14 cellular contexts compared by ENCODE assay signal in the genomic region with DNA sequence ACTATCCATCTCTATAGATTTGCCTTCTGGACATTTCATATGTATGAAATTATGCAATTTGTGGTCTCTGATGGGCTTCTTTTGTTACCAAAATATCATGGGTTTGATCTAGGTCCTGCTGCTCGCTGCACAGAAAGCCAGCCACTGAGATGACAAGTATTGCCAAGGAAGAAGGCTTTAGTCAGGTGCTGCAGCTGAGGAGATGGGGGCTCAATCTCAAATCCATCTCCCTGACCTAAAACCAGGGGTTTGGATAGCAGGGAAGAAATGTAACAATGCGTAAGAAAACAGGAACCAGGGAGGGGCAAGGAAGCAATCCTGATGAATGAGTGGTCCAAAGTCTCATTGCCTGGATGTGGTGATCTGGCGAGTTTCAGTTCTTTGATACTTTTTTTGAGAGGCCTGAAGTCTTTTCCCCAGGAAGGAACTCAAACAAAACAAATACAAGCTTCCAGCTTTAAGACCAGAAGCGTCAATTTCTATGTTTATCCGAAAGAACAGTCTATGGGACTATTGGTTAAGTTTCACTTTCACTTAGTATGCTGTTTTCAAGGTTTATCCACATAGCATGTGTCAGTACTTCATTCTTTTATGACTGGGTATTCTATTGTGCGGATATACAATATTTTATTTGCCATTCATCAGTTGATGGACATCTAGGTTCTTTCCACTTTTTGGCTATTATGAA. TPM values are rescaled to one million over a fixed set of nuclear protein-coding genes. Genes with fewer than 3 reads are reported as not detected.
DNase-seq lines count a peak whose midpoint lies in the region; ATAC-seq and TF ChIP-seq lines count a peak whose summit lies in the region.
"Had no signal": no experiment of that assay in that cellular context is flagged by ENCODE, and none has a peak within 500 bp of the region (broad histone marks: within the 10 kb centered on the region; RNA-seq: fewer than 3 reads in every experiment).

No MANE protein-coding gene starts in this region.

- no peak for TF ChIP-seq EP300 in upper lobe of left lung (IDR thresholded peaks at IDR 0.05)

- POLR2A ChIA-PET in activated CD8-positive, alpha-beta T cell treated with anti-CD3 and anti-CD28 coated beads for 36 hours (lab: Charles Lee), result interaction anchor here (1.1 kb wide), 1 partner anchor 111 kb away, joined by 3 read pairs; no protein-coding TSS in a partner anchor

- ATAC-seq in heart right ventricle, result peak in 1 of 8 donors; percentile 35
- ATAC-seq in left ventricle myocardium superior, result no peak
- no peak for ATAC-seq in activated CD8-positive, alpha-beta T cell treated with anti-CD3 and anti-CD28 coated beads for 36 hours
- peak in 2 of 4 donors; percentile 12 to 54 for ATAC-seq in right lobe of liver
- ATAC-seq in upper lobe of left lung (ENCODE audit: low FRiP score in 2 of 2), result no peak
- no peak for ATAC-seq in GM21737 (IDR thresholded peaks at IDR 0.05; ENCODE audit: unreplicated experiment)
- ATAC-seq: stimulated activated memory B cell treated with anti-CD40 and anti-IgM and Interleukin-4, amounts not matched to agents 10 μg/mL and 1 μg/mL and 100 μg/mL, for 72 hours had no signal

- TF ChIP-seq POLR2A in right lobe of liver (IDR thresholded peaks at IDR 0.05) (no peak), upper lobe of left lung (IDR thresholded peaks at IDR 0.05) (no peak)

- peaks cover 5% of the 10 kb centered on the region for H3K36me3 Mint-ChIP-seq in activated CD8-positive, alpha-beta T cell treated with anti-CD3 and anti-CD28 coated beads for 36 hours (ENCODE audit: low read depth)
- H3K36me3 Mint-ChIP-seq: mesothelial cell of epicardium; stimulated activated memory B cell treated with anti-CD40 and anti-IgM and Interleukin-4, amounts not matched to agents 10 μg/mL and 1 μg/mL and 100 μg/mL, for 72 hours had no signal

- H3K4me3 Mint-ChIP-seq in activated CD8-positive, alpha-beta T cell treated with anti-CD3 and anti-CD28 coated beads for 36 hours, result no peak overlapping the region
- H3K4me3 Mint-ChIP-seq: mesothelial cell of epicardium; stimulated activated memory B cell treated with anti-CD40 and anti-IgM and Interleukin-4, amounts not matched to agents 10 μg/mL and 1 μg/mL and 100 μg/mL, for 72 hours had no signal

- intact Hi-C loops in heart right ventricle (cut with DNase I) (loop anchor here in 2 of 10 donors (5.0 kb wide), 1 partner anchor 44 kb away; no protein-coding TSS in a partner anchor), left ventricle myocardium superior (cut with micrococcal nuclease) (loop anchor here (10.0 kb wide), 1 partner anchor 177 kb away; no protein-coding TSS in a partner anchor), right lobe of liver (cut with DNase I) (no loop called here)
- intact Hi-C loops in activated CD8-positive, alpha-beta T cell treated with anti-CD3 and anti-CD28 coated beads for 36 hours (cut with micrococcal nuclease), result no loop called here

- H3K4me3 ChIP-seq in heart right ventricle (peak overlapping the region in 8 of 10 donors; percentile 12 to 39 (median 21)), right lobe of liver (peak overlapping the region in 1 of 3 donors; percentile 27), upper lobe of left lung (peak overlapping the region in 3 of 4 donors; percentile 16 to 38 (median 27))

- peak overlapping the region; percentile 1 for H3K27ac Mint-ChIP-seq in activated CD8-positive, alpha-beta T cell treated with anti-CD3 and anti-CD28 coated beads for 36 hours
- H3K27ac Mint-ChIP-seq: mesothelial cell of epicardium; stimulated activated memory B cell treated with anti-CD40 and anti-IgM and Interleukin-4, amounts not matched to agents 10 μg/mL and 1 μg/mL and 100 μg/mL, for 72 hours had no signal

- peaks cover 0 to 45% (median 14%) of the 10 kb centered on the region in 9 donors for H3K4me1 ChIP-seq in heart right ventricle
- peaks cover 0 to 4% (median 0%) of the 10 kb centered on the region in 4 donors for H3K4me1 ChIP-seq in right lobe of liver
- peaks cover 14 to 29% (median 17%) of the 10 kb centered on the region in 4 donors for H3K4me1 ChIP-seq in upper lobe of left lung

- no peaks in the 10 kb centered on the region for H3K36me3 ChIP-seq in heart right ventricle
- H3K36me3 ChIP-seq in right lobe of liver, result no peaks in the 10 kb centered on the region
- H3K36me3 ChIP-seq in upper lobe of left lung, result no peaks in the 10 kb centered on the region

- 52 to 68% methylated on average over 6 of the region's 6 CpGs for WGBS in heart right ventricle, 2 donors
- 65% methylated on average over 6 of the region's 6 CpGs for WGBS in right lobe of liver (ENCODE audit: insufficient coverage, low coverage, low lambda C conversion rate, missing lambda C conversion rate)
- 44 to 47% methylated on average over 6 of the region's 6 CpGs for WGBS in upper lobe of left lung, 2 donors

- no peaks in the 10 kb centered on the region for H3K27me3 ChIP-seq in heart right ventricle
- H3K27me3 ChIP-seq in right lobe of liver, result no peaks in the 10 kb centered on the region
- no peaks in the 10 kb centered on the region for H3K27me3 ChIP-seq in upper lobe of left lung

- no peaks in the 10 kb centered on the region for H3K9me3 Mint-ChIP-seq in activated CD8-positive, alpha-beta T cell treated with anti-CD3 and anti-CD28 coated beads for 36 hours
- H3K9me3 Mint-ChIP-seq: mesothelial cell of epicardium; stimulated activated memory B cell treated with anti-CD40 and anti-IgM and Interleukin-4, amounts not matched to agents 10 μg/mL and 1 μg/mL and 100 μg/mL, for 72 hours had no signal

- CTCF ChIA-PET in activated CD8-positive, alpha-beta T cell treated with anti-CD3 and anti-CD28 coated beads for 36 hours (lab: Charles Lee), result interaction anchor here (1.5 to 2.2 kb wide), 2 partner anchors 18 to 118 kb away, joined by 3 to 9 read pairs; no protein-coding TSS in a partner anchor

- DNase-seq in heart right ventricle, result no peak
- DNase-seq in left ventricle myocardium superior, result no peak
- no peak for DNase-seq in activated CD8-positive, alpha-beta T cell treated with anti-CD3 and anti-CD28 coated beads for 36 hours
- DNase-seq in right lobe of liver, result no peak
- no peak for DNase-seq in upper lobe of left lung
- DNase-seq in NK-92 (lab: John Stamatoyannopoulos, UW; ENCODE audit: unreplicated experiment), result no peak
- DNase-seq in NCI-H187 treated with DMSO at 0.1 percent for 48 hours (lab: John Stamatoyannopoulos, UW), result no peak

- H3K27me3 Mint-ChIP-seq in activated CD8-positive, alpha-beta T cell treated with anti-CD3 and anti-CD28 coated beads for 36 hours, result peaks cover under 1% of the 10 kb centered on the region
- H3K27me3 Mint-ChIP-seq: stimulated activated memory B cell treated with anti-CD40 and anti-IgM and Interleukin-4, amounts not matched to agents 10 μg/mL and 1 μg/mL and 100 μg/mL, for 72 hours had no signal

- H3K9me3 ChIP-seq in heart right ventricle (no peaks in the 10 kb centered on the region), right lobe of liver (no peaks in the 10 kb centered on the region), upper lobe of left lung (no peaks in the 10 kb centered on the region)

- H3K27ac ChIP-seq in heart right ventricle (peak overlapping the region in 6 of 10 donors; percentile 11 to 73 (median 42)), right lobe of liver (peak overlapping the region; percentile 19 to 39 (median 37)), upper lobe of left lung (peak overlapping the region in 3 of 4 donors; percentile 22 to 63 (median 38))
- H3K27ac ChIP-seq: C4-2B had no signal

- TF ChIP-seq CTCF in heart right ventricle (IDR thresholded peaks at IDR 0.05) (no peak), right lobe of liver (IDR thresholded peaks at IDR 0.05) (no peak), upper lobe of left lung (IDR thresholded peaks at IDR 0.05) (no peak)
- TF ChIP-seq CTCF in activated CD8-positive, alpha-beta T cell treated with anti-CD3 and anti-CD28 coated beads for 36 hours (IDR thresholded peaks at IDR 0.05), result no peak

- peaks cover 19% of the 10 kb centered on the region for H3K4me1 Mint-ChIP-seq in activated CD8-positive, alpha-beta T cell treated with anti-CD3 and anti-CD28 coated beads for 36 hours (ENCODE audit: low read depth)

RNA-seq across cellular contexts. Expression of a gene that starts 3.4 kb away (rescaled TPM):
- total RNA-seq in heart right ventricle (1 to 10 TPM in 1 of 10 donors, under 1 TPM in 5, not detected in 4; 0.34 to 1.8 (median 0.45) TPM), left ventricle myocardium superior (0.10 TPM), right lobe of liver (1 to 10 TPM in 2 of 6 experiments, under 1 TPM in 4; 0.20 to 1.4 (median 0.66) TPM), upper lobe of left lung (1 to 10 TPM in 5 of 6 donors, under 1 TPM in 1; 0.49 to 2.3 (median 1.7) TPM)
- polyA plus RNA-seq in heart right ventricle, result under 1 TPM in 1 of 2 donors, not detected in 1; 0.03 TPM
- 10 to 100 TPM; 24.5 to 30.5 TPM for total RNA-seq in activated CD8-positive, alpha-beta T cell treated with anti-CD3 and anti-CD28 coated beads for 36 hours

RNA-seq across cellular contexts. Expression of a gene that starts 16.5 kb away (rescaled TPM):
- total RNA-seq in heart right ventricle, result not detected
- under 1 TPM in 1 of 2 donors, not detected in 1; 0.01 TPM for polyA plus RNA-seq in heart right ventricle
- total RNA-seq in left ventricle myocardium superior, result not detected
- total RNA-seq in activated CD8-positive, alpha-beta T cell treated with anti-CD3 and anti-CD28 coated beads for 36 hours, result under 1 TPM; 0.69 to 0.99 TPM
- total RNA-seq in right lobe of liver, result not detected
- total RNA-seq in upper lobe of left lung, result 1 to 10 TPM in 3 of 6 donors, not detected in 3; 2.5 to 4.7 (median 3.0) TPM

RNA-seq across cellular contexts. Expression of a gene that starts 47.0 kb away (rescaled TPM):
- total RNA-seq in heart right ventricle (under 1 TPM in 1 of 10 donors, not detected in 9; 0.35 TPM), left ventricle myocardium superior (not detected), right lobe of liver (not detected), upper lobe of left lung (1 to 10 TPM in 2 of 6 donors, under 1 TPM in 2, not detected in 2; 0.55 to 5.2 (median 1.0) TPM)
- polyA plus RNA-seq in heart right ventricle, result not detected
- total RNA-seq in activated CD8-positive, alpha-beta T cell treated with anti-CD3 and anti-CD28 coated beads for 36 hours, result not detected
- total RNA-seq: activated CD8-positive, alpha-beta memory T cell treated with anti-CD3 and anti-CD28 coated beads for 36 hours; bronchial epithelial cell; frontal cortex; mesothelial cell of epicardium had no signal

Comparison
In these comparisons a context has a peak if more than half of its experiments do, and no peak if none do; other contexts are left out.
1. RNA of a gene that starts 3.4 kb away (total RNA-seq): 24.5 to 30.5 TPM in activated CD8-positive, alpha-beta T cell treated with anti-CD3 and anti-CD28 coated beads for 36 hours; 0.49 to 2.3 TPM in upper lobe of left lung, 0.20 to 1.4 TPM in right lobe of liver, 0.34 to 1.8 TPM in heart right ventricle and 0.10 TPM in left ventricle myocardium superior (single experiment); every median in the first group is over 4 times any median in the second.
2. Peak in every context shown above with its lines, with median percentiles within 50 percentile points of each other: H3K27ac ChIP-seq.